1 cellular context compared by ENCODE assay signal in the genomic region with DNA sequence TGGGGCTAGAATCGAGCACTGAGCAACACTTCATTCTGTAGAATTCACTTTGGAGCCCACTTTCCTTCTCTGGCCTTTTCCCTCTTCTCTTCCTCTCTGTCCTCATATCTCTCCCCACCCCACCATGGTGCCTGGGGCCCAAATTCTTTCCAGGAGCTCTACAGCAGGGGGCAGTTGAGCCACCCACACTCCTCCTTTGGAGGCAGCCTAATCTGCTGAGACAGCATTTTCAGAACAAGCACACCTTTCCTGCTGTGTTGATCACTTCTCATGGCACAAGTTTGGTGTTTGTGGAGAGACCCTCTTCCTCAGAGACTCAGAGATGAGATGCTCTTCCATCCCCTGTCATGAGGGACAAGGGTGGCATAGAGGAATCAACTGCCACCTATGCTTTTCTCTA.
TF ChIP-seq lines count a peak whose summit lies in the region.

No MANE protein-coding gene starts in this region.

TF ChIP-seq in GM23338, 12 proteins besides CTCF, POLR2A, EP300 and RAD21 (continued from another document):
- TF ChIP-seq, protein P1, sequence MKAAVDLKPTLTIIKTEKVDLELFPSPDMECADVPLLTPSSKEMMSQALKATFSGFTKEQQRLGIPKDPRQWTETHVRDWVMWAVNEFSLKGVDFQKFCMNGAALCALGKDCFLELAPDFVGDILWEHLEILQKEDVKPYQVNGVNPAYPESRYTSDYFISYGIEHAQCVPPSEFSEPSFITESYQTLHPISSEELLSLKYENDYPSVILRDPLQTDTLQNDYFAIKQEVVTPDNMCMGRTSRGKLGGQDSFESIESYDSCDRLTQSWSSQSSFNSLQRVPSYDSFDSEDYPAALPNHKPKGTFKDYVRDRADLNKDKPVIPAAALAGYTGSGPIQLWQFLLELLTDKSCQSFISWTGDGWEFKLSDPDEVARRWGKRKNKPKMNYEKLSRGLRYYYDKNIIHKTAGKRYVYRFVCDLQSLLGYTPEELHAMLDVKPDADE (IDR thresholded peaks at IDR 0.05), result no peak
- TF ChIP-seq ZNF331 (CRISPR knock-in tag; IDR thresholded peaks at IDR 0.05; ENCODE audit: low read depth) (no peak), ZNF114 (CRISPR knock-in tag; IDR thresholded peaks at IDR 0.05) (no peak), NANOG (IDR thresholded peaks at IDR 0.05; ENCODE audit: borderline replicate concordance) (no peak)
